In genomic region chr12:53251477-53252348, GRCh38 we compare ENCODE assay signal across 1 cellular context.
A peak's percentile ranks its signal among the peaks of the same experiment; 100 is the strongest.
TF ChIP-seq lines count a peak whose summit lies in the region.

No MANE protein-coding gene starts in this region.

TF ChIP-seq in K562, 482 proteins besides CTCF, POLR2A, EP300 and RAD21 (continues in another document):
- TF ChIP-seq STAT5B (CRISPR knock-in tag; IDR thresholded peaks at IDR 0.05) (no peak), NCOA6 (IDR thresholded peaks at IDR 0.05) (no peak), MTA3 (IDR thresholded peaks at IDR 0.05; ENCODE audit: borderline replicate concordance) (peak; percentile 40; the same call in 1 of the 2 replicates), ZNF184 (CRISPR knock-in tag; IDR thresholded peaks at IDR 0.05) (no peak), TCF7 (IDR thresholded peaks at IDR 0.05; ENCODE audit: borderline replicate concordance) (no peak), MIER1 (IDR thresholded peaks at IDR 0.05; ENCODE audit: low read depth) (0 out of 2 replicates have a peak, but pooled peaks have one; percentile 6), MCM7 (IDR thresholded peaks at IDR 0.05) (no peak), SMAD4 (CRISPR knock-in tag; conservative IDR thresholded peaks at IDR 0.05) (0 out of 2 replicates have a peak, but pooled peaks have one; percentile 15), HDAC2 (IDR thresholded peaks at IDR 0.05) (peak; percentile 41; the same call in 1 of the 2 replicates), MAX (CRISPR knock-in tag; IDR thresholded peaks at IDR 0.05) (peak; percentile 58), ZNF395 (CRISPR knock-in tag; IDR thresholded peaks at IDR 0.05) (no peak), FOXK1 (CRISPR knock-in tag; IDR thresholded peaks at IDR 0.05; ENCODE audit: borderline replicate concordance) (peak; percentile 91; the same call in 1 of the 2 replicates), GABPA (tag; conservative IDR thresholded peaks at IDR 0.05; ENCODE audit: low read depth) (peak; percentile 81), CBX8 (IDR thresholded peaks at IDR 0.05; ENCODE audit: borderline replicate concordance, extremely low read depth, low read depth, low read length, poor library complexity, severe bottlenecking) (no peak), NCOR1 (IDR thresholded peaks at IDR 0.05) (no peak), BMI1 (IDR thresholded peaks at IDR 0.05; ENCODE audit: low read length) (no peak), TFAM (CRISPR knock-in tag; conservative IDR thresholded peaks at IDR 0.05) (no peak), NUFIP1 (IDR thresholded peaks at IDR 0.05; ENCODE audit: partially characterized antibody) (no peak), THAP12 (CRISPR knock-in tag; IDR thresholded peaks at IDR 0.05) (peak; percentile 31; the same call in 1 of the 2 replicates), RAD51 (IDR thresholded peaks at IDR 0.05; ENCODE audit: borderline replicate concordance, low read depth) (peak; percentile 91), CBX1 (IDR thresholded peaks at IDR 0.05; ENCODE audit: low read depth) (no peak), SETDB1 (IDR thresholded peaks at IDR 0.05; ENCODE audit: low read length) (no peak), CREB1 (IDR thresholded peaks at IDR 0.05) (no peak; the same call in 1 of the 2 replicates), CREB1 (CRISPR knock-in tag; IDR thresholded peaks at IDR 0.05) (peak; percentile 25; the same call in 1 of the 2 replicates), L3MBTL2 (IDR thresholded peaks at IDR 0.05) (no peak), E2F4 (CRISPR knock-in tag; IDR thresholded peaks at IDR 0.05; ENCODE audit: low read depth) (no peak), RBM39 (optimal IDR thresholded peaks at IDR 0.05; ENCODE audit: low read depth, low read length) (no peak), TCF7L2 (IDR thresholded peaks at IDR 0.05; ENCODE audit: low read depth, low read length) (no peak), ZFP30 (CRISPR knock-in tag; IDR thresholded peaks at IDR 0.05; ENCODE audit: borderline replicate concordance) (no peak), STAG1 (CRISPR knock-in tag; IDR thresholded peaks at IDR 0.05; ENCODE audit: borderline replicate concordance) (no peak), POLR2AphosphoS5 (IDR thresholded peaks at IDR 0.05; ENCODE audit: control insufficient read depth, insufficient read depth, low read depth, low read length) (peak; percentile 34; the same call in 1 of the 2 replicates), ZNF507 (tag; conservative IDR thresholded peaks at IDR 0.05) (no peak), SMARCA4 (IDR thresholded peaks at IDR 0.05) (no peak), MXI1 (IDR thresholded peaks at IDR 0.05; ENCODE audit: low read depth, low read length) (0 out of 2 replicates have a peak, but pooled peaks have one; percentile 10), TAF15 (IDR thresholded peaks at IDR 0.05; ENCODE audit: low read depth, low read length) (no peak), ZNF274 (IDR thresholded peaks at IDR 0.05; ENCODE audit: borderline replicate concordance, low read depth, low read length) (no peak), EP400 (IDR thresholded peaks at IDR 0.05) (peak; percentile 53), ELF2 (CRISPR knock-in tag; IDR thresholded peaks at IDR 0.05) (peak; percentile 90), ZNF766 (CRISPR knock-in tag; conservative IDR thresholded peaks at IDR 0.05) (no peak), ZNF408 (CRISPR knock-in tag; IDR thresholded peaks at IDR 0.05; ENCODE audit: low read depth) (no peak), STAT6 (CRISPR knock-in tag; IDR thresholded peaks at IDR 0.05) (no peak), ARID3A (IDR thresholded peaks at IDR 0.05; ENCODE audit: borderline replicate concordance, low read depth, low read length) (no peak), ZBTB2 (IDR thresholded peaks at IDR 0.05) (0 out of 2 replicates have a peak, but pooled peaks have one; percentile 70), NKRF (IDR thresholded peaks at IDR 0.05; ENCODE audit: borderline replicate concordance) (peak; percentile 92), FOSL1 (tag; conservative IDR thresholded peaks at IDR 0.05) (0 out of 2 replicates have a peak, but pooled peaks have one; percentile 31), PHF8 (IDR thresholded peaks at IDR 0.05; ENCODE audit: borderline replicate concordance, low read length) (peak; percentile 90), ZFP1 (CRISPR knock-in tag; IDR thresholded peaks at IDR 0.05) (no peak), ZNF12 (CRISPR knock-in tag; IDR thresholded peaks at IDR 0.05) (no peak), RB1 (IDR thresholded peaks at IDR 0.05; ENCODE audit: low read depth) (peak; percentile 58; the same call in 1 of the 2 replicates), ETV1 (tag; conservative IDR thresholded peaks at IDR 0.05; ENCODE audit: low read depth) (peak; percentile 65), THRA (IDR thresholded peaks at IDR 0.05) (no peak), ZNF76 (CRISPR knock-in tag; IDR thresholded peaks at IDR 0.05; ENCODE audit: borderline replicate concordance) (peak; percentile 57; the same call in 1 of the 2 replicates), CBFA2T2 (conservative IDR thresholded peaks at IDR 0.05) (peak; percentile 64), ARID1B (IDR thresholded peaks at IDR 0.05) (no peak), ZNF586 (CRISPR knock-in tag; conservative IDR thresholded peaks at IDR 0.05) (no peak), CREM (IDR thresholded peaks at IDR 0.05; ENCODE audit: low read depth) (0 out of 2 replicates have a peak, but pooled peaks have one; percentile 8), ZNF561 (CRISPR knock-in tag; conservative IDR thresholded peaks at IDR 0.05) (no peak), ZKSCAN3 (CRISPR knock-in tag; IDR thresholded peaks at IDR 0.05) (no peak), SOX6 (IDR thresholded peaks at IDR 0.05) (no peak)
